In the genomic region with DNA sequence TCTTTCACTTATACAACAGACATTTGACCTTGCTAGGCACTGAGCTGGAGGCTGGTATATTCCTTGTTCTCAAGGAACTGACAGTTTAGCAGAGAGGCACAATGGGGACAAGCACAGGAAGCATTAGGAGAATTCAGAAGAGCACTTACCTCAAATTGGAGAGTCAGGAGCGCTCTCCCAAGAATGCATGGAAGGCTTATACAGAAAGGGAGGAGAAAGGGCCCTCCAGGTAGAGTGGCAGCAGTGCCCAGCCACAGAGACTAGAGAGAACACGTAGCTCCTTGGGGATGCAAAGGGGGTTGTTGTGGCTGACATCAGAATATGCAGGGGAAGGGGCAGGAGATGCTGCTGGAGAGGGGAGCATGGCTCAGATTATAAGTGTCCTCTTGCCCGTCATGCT, we compare ENCODE assay signal across 11 cellular contexts.
"Had no signal": no experiment of that assay in that cellular context is flagged by ENCODE, and none has a peak within 500 bp of the region (broad histone marks: within the 10 kb centered on the region; RNA-seq: fewer than 3 reads in every experiment).

No MANE protein-coding gene starts in this region.

- ATAC-seq: activated T-helper 17 cell treated with anti-CD3 and anti-CD28 coated beads, Interleukin-2, amount 50 U/mL, for 72 hours; effector memory CD8-positive, alpha-beta T cell; natural killer cell treated with Interleukin-12 subunit alpha and Interleukin-12 subunit beta and Interleukin-15 and Interleukin-18, amount 100 ng/mL, for 72 hours had no signal

- H3K27me3 ChIP-seq: ascending aorta, stomach, testis had no signal

- H3K9me3 ChIP-seq: testis had no signal

- H3K4me3 ChIP-seq: ascending aorta, stomach, testis had no signal

- H3K27ac ChIP-seq: ascending aorta, epithelial cell of prostate, testis had no signal

- H3K36me3 ChIP-seq: ascending aorta, stomach had no signal

- DNase-seq: activated CD4-positive, CD25-positive, alpha-beta regulatory T cell treated with anti-CD3 and anti-CD28 coated beads, Interleukin-2, amount 50 U/mL, for 72 hours; activated naive CD4-positive, alpha-beta T cell treated with anti-CD3 and anti-CD28 coated beads for 36 hours; effector memory CD8-positive, alpha-beta T cell; stimulated activated CD4-positive, alpha-beta T cell treated with anti-CD3 and anti-CD28 coated beads, Interleukin-12 subunit alpha, Interleukin-12 subunit beta, amount 100 ng/mL, for 4 hours; stimulated activated CD4-positive, alpha-beta T cell treated with anti-CD3 and anti-CD28 coated beads, Interleukin-2, amount 100 ng/mL, for 24 hours; stomach; testis had no signal

- H3K4me1 ChIP-seq: stomach, testis had no signal
